Comparison of ENCODE assay signal across 8 cellular contexts in the genomic region with DNA sequence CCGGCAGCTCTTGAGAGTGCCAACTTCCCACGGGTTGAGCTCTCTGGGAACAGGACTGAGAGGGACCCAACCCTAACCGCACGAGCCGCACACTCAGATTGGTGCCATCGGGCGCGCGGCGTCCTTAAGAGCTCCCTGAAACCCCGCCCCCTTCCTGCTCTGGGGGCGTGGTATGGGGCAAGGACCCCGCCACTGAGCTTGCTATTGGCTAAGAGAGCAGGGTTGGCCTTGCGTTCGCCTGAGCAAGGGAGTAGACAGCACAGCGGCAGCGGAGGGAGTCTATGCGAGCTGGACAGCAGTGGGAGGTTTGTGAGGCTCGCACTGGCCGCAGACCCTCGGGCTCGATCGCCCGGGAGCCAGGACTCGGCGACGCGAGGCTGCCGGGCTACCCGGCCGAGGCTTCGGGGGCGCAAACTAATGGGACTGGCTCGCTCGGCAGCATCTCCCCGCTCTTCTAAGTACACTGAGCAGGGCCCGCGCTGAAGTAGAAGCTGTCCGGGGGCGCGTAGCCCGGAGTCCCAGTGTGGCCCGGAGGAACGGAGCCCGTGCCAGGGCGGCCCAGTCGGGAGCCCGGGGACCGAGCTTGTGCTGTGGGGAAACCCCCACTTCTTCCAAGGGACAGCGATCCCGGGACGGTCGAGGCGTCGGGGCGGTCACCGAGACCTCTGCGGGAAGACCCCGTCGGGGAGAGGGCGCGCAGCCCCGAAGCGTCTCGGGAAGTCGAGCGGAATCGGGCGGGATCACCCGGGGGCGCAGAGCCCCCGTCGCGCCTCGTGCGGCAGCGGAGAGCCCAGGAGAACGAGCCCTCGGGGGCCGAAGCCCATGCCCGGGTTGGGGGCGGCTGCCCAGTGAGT. TPM values are rescaled to one million over a fixed set of nuclear protein-coding genes. Genes with fewer than 3 reads are reported as not detected.
A peak's percentile ranks its signal among the peaks of the same experiment; 100 is the strongest.
DNase-seq lines count a peak whose midpoint lies in the region; ATAC-seq and TF ChIP-seq lines count a peak whose summit lies in the region.

A gene (plus strand): TSS at position 282 of the 854 bp plus-strand sequence. CDS start 756 bp downstream, outside the sequence.

- H3K4me1 Mint-ChIP-seq in dendritic cell treated with granulocyte-macrophage colony-stimulating factor and Interleukin-4, amounts not matched to agents 40 ng/mL and 50 ng/mL, for 4 days (ENCODE audit: low read depth), result peaks cover 37% of the 10 kb centered on the region

- peak within 1 kb of the TSS; percentile 79 for H3K27ac Mint-ChIP-seq in dendritic cell treated with granulocyte-macrophage colony-stimulating factor and Interleukin-4, amounts not matched to agents 40 ng/mL and 50 ng/mL, for 4 days

- peak within 1 kb of the TSS; percentile 70 for H3K4me3 ChIP-seq in BE2C (ENCODE audit: low read depth, low read length)
- H3K4me3 ChIP-seq in left lung, result peak within 1 kb of the TSS; percentile 54 to 67

- TF ChIP-seq CTCF in BE2C (IDR thresholded peaks at IDR 0.05; ENCODE audit: low read depth, low read length), result no peak
- no peak for TF ChIP-seq CTCF in left lung (IDR thresholded peaks at IDR 0.05)

- no peaks in the 10 kb centered on the region for H3K27me3 ChIP-seq in BE2C
- peaks cover 0 to 17% of the 10 kb centered on the region in 2 donors for H3K27me3 ChIP-seq in left lung

- H3K36me3 Mint-ChIP-seq in dendritic cell treated with granulocyte-macrophage colony-stimulating factor and Interleukin-4, amounts not matched to agents 40 ng/mL and 50 ng/mL, for 4 days (ENCODE audit: low read depth), result peaks cover 11% of the 10 kb centered on the region

- peak within 1 kb of the TSS; percentile 85 for H3K4me3 Mint-ChIP-seq in dendritic cell treated with granulocyte-macrophage colony-stimulating factor and Interleukin-4, amounts not matched to agents 40 ng/mL and 50 ng/mL, for 4 days

- H3K4me1 ChIP-seq in BE2C (no peaks in the 10 kb centered on the region), left lung (peaks cover 0 to 13% of the 10 kb centered on the region in 2 donors)

- peak; percentile 87 for ATAC-seq in HG03439 (IDR thresholded peaks at IDR 0.05; ENCODE audit: unreplicated experiment)
- peak; percentile 92 for ATAC-seq in left lung

- H3K36me3 ChIP-seq in BE2C, result no peaks in the 10 kb centered on the region
- H3K36me3 ChIP-seq in left lung, result no peaks in the 10 kb centered on the region

- H3K9me3 ChIP-seq in BE2C (no peaks in the 10 kb centered on the region), left lung (no peaks in the 10 kb centered on the region)

- DNase-seq in BE2C (peak; percentile 92), GM19238 (ENCODE audit: insufficient read length, low spot score) (peak; percentile 69), NCI-H526 treated with DMSO at 0.1 percent for 48 hours (lab: John Stamatoyannopoulos, UW) (peak; percentile 89), left lung (peak; percentile 91 to 92)
- DNase-seq in activated CD4-positive, alpha-beta T cell treated with anti-CD3 and anti-CD28 coated beads, Interleukin-2, amount 50 U/mL, for 1 hour, result peak; percentile 78
- peak; percentile 77 for DNase-seq in stimulated activated CD4-positive, alpha-beta T cell treated with anti-CD3 and anti-CD28 coated beads, Interleukin-2, amount 100 ng/mL, for 4 hours (ENCODE audit: low read depth)

- intact Hi-C loops in dendritic cell treated with granulocyte-macrophage colony-stimulating factor and Interleukin-4, amounts not matched to agents 40 ng/mL and 50 ng/mL, for 4 days (cut with micrococcal nuclease), result loop anchor here (1.0 kb wide), 1 partner anchor 231 kb away; no protein-coding TSS in a partner anchor
- intact Hi-C loops in left lung (cut with DNase I), result loop anchor here (10.0 kb wide), 3 partner anchors 396 to 556 kb away; no protein-coding TSS in a partner anchor

- H3K27ac ChIP-seq in left lung, result peak within 1 kb of the TSS; percentile 53 to 76

- H3K27me3 Mint-ChIP-seq in dendritic cell treated with granulocyte-macrophage colony-stimulating factor and Interleukin-4, amounts not matched to agents 40 ng/mL and 50 ng/mL, for 4 days, result peaks cover 30% of the 10 kb centered on the region

- no peaks in the 10 kb centered on the region for H3K9me3 Mint-ChIP-seq in dendritic cell treated with granulocyte-macrophage colony-stimulating factor and Interleukin-4, amounts not matched to agents 40 ng/mL and 50 ng/mL, for 4 days

RNA-seq across cellular contexts. Expression of the gene that starts here (rescaled TPM):
- polyA plus RNA-seq in BE2C (2012; ENCODE audit: insufficient read depth, insufficient read length, low read depth), result 29.7 TPM
- total RNA-seq in left lung, result 10 to 100 TPM; 34.8 to 44.3 TPM

Comparison
In these comparisons a context has a peak if more than half of its experiments do, and no peak if none do; other contexts are left out.
1. Peak in every context shown above with its lines: DNase-seq, ATAC-seq, H3K4me3 ChIP-seq and H3K27ac ChIP-seq.